In the genomic region with DNA sequence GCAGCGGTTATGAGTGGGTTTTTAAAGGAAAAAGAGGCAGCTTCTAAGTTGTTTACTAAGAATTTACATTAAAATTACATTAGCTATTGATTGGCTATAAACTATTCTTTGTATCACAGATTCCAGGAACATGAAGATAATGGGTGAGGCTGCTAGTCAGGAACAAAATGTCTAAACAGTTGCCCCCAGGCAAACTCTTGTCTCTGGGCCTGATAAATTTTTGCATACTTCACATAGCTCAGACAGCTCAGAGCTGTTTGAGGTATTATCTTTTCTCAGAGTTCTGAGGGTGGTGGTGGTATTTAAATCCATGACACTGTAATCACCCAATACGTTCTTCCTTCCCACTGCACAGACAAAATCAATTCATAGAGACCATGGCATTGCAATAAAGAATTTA, we compare ENCODE assay signal across 12 cellular contexts. TPM values are rescaled to one million over a fixed set of nuclear protein-coding genes. Genes with fewer than 3 reads are reported as not detected.
DNase-seq lines count a peak whose midpoint lies in the region; ATAC-seq, FAIRE-seq and TF ChIP-seq lines count a peak whose summit lies in the region.
"Had no signal": no experiment of that assay in that cellular context is flagged by ENCODE, and none has a peak within 500 bp of the region (broad histone marks: within the 10 kb centered on the region; RNA-seq: fewer than 3 reads in every experiment).

No MANE protein-coding gene starts in this region.

- H3K79me2 ChIP-seq in HepG2 (ENCODE audit: insufficient read depth, low read length) = peaks cover 47% of the 10 kb centered on the region

- in situ Hi-C loops in HepG2 (cut with HindIII; ENCODE audit: extremely low pct_ligation_motif_present, low pct_unique_long_range_greater_than_20kb) = no loop called here

- no peak for TF ChIP-seq RAD21 in HepG2 (CRISPR knock-in tag; IDR thresholded peaks at IDR 0.05)

- peak overlapping the region; percentile 83 for H3K4me2 ChIP-seq in HepG2 (ENCODE audit: low read depth, low read length)

- H3K4me3 ChIP-seq in HepG2 (replicated peaks in 1 of 3; ENCODE audit: insufficient read depth in 1 of 3, low read depth in 2 of 3, low read length in 3 of 3) (peak overlapping the region in 1 of 3 experiments; percentile 91; a peak in 1 of 6 replicates), right lobe of liver (no peak overlapping the region), SJCRH30 (peak overlapping the region; percentile 78), fibroblast of the aortic adventitia (ENCODE audit: low read depth, low read length) (no peak overlapping the region), suprapubic skin (no peak overlapping the region)

- H3K36me3 ChIP-seq in HepG2 (replicated peaks in 1 of 2; ENCODE audit: control insufficient read depth in 1 of 2, insufficient read depth in 2 of 2, low read length in 2 of 2) (no peaks in the 10 kb centered on the region; a peak in 2 of 5 replicates), right lobe of liver (no peaks in the 10 kb centered on the region), SJCRH30 (peaks cover 2% of the 10 kb centered on the region), suprapubic skin (no peaks in the 10 kb centered on the region)

- H3K9me3 ChIP-seq in HepG2 (ENCODE audit: low read length) (peaks cover 21% of the 10 kb centered on the region), right lobe of liver (no peaks in the 10 kb centered on the region), SJCRH30 (replicated peaks) (peaks cover 17% of the 10 kb centered on the region), suprapubic skin (peaks cover 3% of the 10 kb centered on the region)
- H3K9me3 ChIP-seq: ascending aorta had no signal

- H4K20me1 ChIP-seq in HepG2 (ENCODE audit: insufficient read depth, low read length) = no peaks in the 10 kb centered on the region

- TF ChIP-seq POLR2A in HepG2 (IDR thresholded peaks at IDR 0.05; ENCODE audit: insufficient read depth in 1 of 2, low read depth in 2 of 2, low read length in 2 of 2) (no peak), right lobe of liver (IDR thresholded peaks at IDR 0.05) (no peak), suprapubic skin (IDR thresholded peaks at IDR 0.05) (no peak)

- H3K4me1 ChIP-seq in HepG2 (ENCODE audit: insufficient read depth, low read length) = peaks cover 40% of the 10 kb centered on the region
- H3K4me1 ChIP-seq in right lobe of liver = peaks cover 0 to 23% (median 6%) of the 10 kb centered on the region in 4 donors
- H3K4me1 ChIP-seq in SJCRH30 = no peaks in the 10 kb centered on the region; the same call in 1 of the 2 replicates
- peaks cover 44% of the 10 kb centered on the region for H3K4me1 ChIP-seq in suprapubic skin

- intact Hi-C loops in HepG2 (cut with micrococcal nuclease; ENCODE audit: unreplicated experiment) (no loop called here), right lobe of liver (cut with DNase I) (no loop called here)

- POLR2A ChIA-PET in HepG2 (lab: Yijun Ruan, JAX) = interaction anchor here (1.1 to 7.6 kb wide), 4 partner anchors 15 to 55 kb away, joined by 4 to 88 read pairs (median 5); no protein-coding TSS in a partner anchor

- 0 out of 2 replicates have a peak overlapping the region, but pooled peaks have one; percentile 93 for H3K9ac ChIP-seq in HepG2 (ENCODE audit: insufficient read depth, low read depth, low read length)

- no peaks in the 10 kb centered on the region; a peak in 1 of 5 replicates for H3K27me3 ChIP-seq in HepG2 (ENCODE audit: control insufficient read depth in 1 of 2, insufficient read depth in 2 of 2, low read length in 2 of 2)
- H3K27me3 ChIP-seq in right lobe of liver = no peaks in the 10 kb centered on the region
- H3K27me3 ChIP-seq in SJCRH30 = no peaks in the 10 kb centered on the region
- H3K27me3 ChIP-seq in suprapubic skin = no peaks in the 10 kb centered on the region
- H3K27me3 ChIP-seq: ascending aorta, esophagus squamous epithelium had no signal

- WGBS in HepG2 (ENCODE audit: low lambda C conversion rate) = 86% methylated on average over 2 of the region's 2 CpGs
- WGBS in right lobe of liver (ENCODE audit: insufficient coverage, low coverage, low lambda C conversion rate, missing lambda C conversion rate) = 80% methylated on average over 2 of the region's 2 CpGs
- 62% methylated on average over 2 of the region's 2 CpGs for WGBS in suprapubic skin

- H3K27ac ChIP-seq in HepG2 (ENCODE audit: extremely low read length, insufficient read depth, low read length) (no peak overlapping the region), right lobe of liver (no peak overlapping the region), SJCRH30 (peak overlapping the region; percentile 94), suprapubic skin (peak overlapping the region; percentile 85)
- H3K27ac ChIP-seq: ascending aorta had no signal

- no peak overlapping the region for H2AFZ ChIP-seq in HepG2 (ENCODE audit: low read length)

- TF ChIP-seq EP300 in HepG2 (IDR thresholded peaks at IDR 0.05; ENCODE audit: low read depth in 2 of 2, low read length in 2 of 2) = no peak
- TF ChIP-seq EP300 in HepG2 (CRISPR knock-in tag; IDR thresholded peaks at IDR 0.05; ENCODE audit: borderline replicate concordance) = no peak
- no peak for TF ChIP-seq EP300 in suprapubic skin (IDR thresholded peaks at IDR 0.05)

- no peak for FAIRE-seq in HepG2 (lab: Jason Lieb, UNC)

- no peak for TF ChIP-seq CTCF in HepG2 (CRISPR knock-in tag; IDR thresholded peaks at IDR 0.05)
- no peak for TF ChIP-seq CTCF in right lobe of liver (IDR thresholded peaks at IDR 0.05)
- TF ChIP-seq CTCF in fibroblast of the aortic adventitia (IDR thresholded peaks at IDR 0.05; ENCODE audit: insufficient read depth, low read length) = no peak
- no peak for TF ChIP-seq CTCF in suprapubic skin (IDR thresholded peaks at IDR 0.05)

- no peak for ATAC-seq in HepG2
- no peak for ATAC-seq in right lobe of liver
- ATAC-seq: CD8-positive, alpha-beta T cell had no signal

- DNase-seq in HepG2 (ENCODE audit: low spot score) (no peak), right lobe of liver (no peak), SJCRH30 (peak in 1 of 2 experiments; percentile 19), fibroblast of the aortic adventitia (ENCODE audit: low read depth) (peak; percentile 41), suprapubic skin (ENCODE audit: low spot score in 2 of 2) (no peak), NCI-H748 (lab: John Stamatoyannopoulos, UW; ENCODE audit: unreplicated experiment) (no peak), NCI-H524 treated with DMSO at 0.1 percent for 48 hours (lab: John Stamatoyannopoulos, UW) (no peak), D341Med (ENCODE audit: low spot score) (no peak)
- DNase-seq: activated CD8-positive, alpha-beta memory T cell treated with anti-CD3 and anti-CD28 coated beads for 24 hours; CD8-positive, alpha-beta T cell; esophagus squamous epithelium had no signal

- CTCF ChIA-PET in HepG2 (lab: Yijun Ruan, JAX; ENCODE audit: low intra/inter-chr PET ratio, low total read pairs) = no interaction called here

- BruUV-seq in HepG2 (replicated peaks; lab: Mats Ljungman, UMichigan) = no TSS peak

TF ChIP-seq in HepG2, 621 proteins besides CTCF, POLR2A, EP300 and RAD21 (continues in another document):
- no peak for TF ChIP-seq ARID3A (IDR thresholded peaks at IDR 0.05; ENCODE audit: low read depth, low read length)
- no peak for TF ChIP-seq ZC3H4 (CRISPR knock-in tag; IDR thresholded peaks at IDR 0.05; ENCODE audit: borderline replicate concordance)
- no peak for TF ChIP-seq ZNF672 (CRISPR knock-in tag; IDR thresholded peaks at IDR 0.05)
- TF ChIP-seq PHB2 (IDR thresholded peaks at IDR 0.05; ENCODE audit: partially characterized antibody) = no peak

RNA-seq across cellular contexts. Expression of gene HACD2, which starts 2.1 kb away (rescaled TPM):
- total RNA-seq in HepG2 (2016; rRNA removed; fragmentation: Illumina TruSeq; extraction: Trizol) (36.0 and 47.0 TPM in 2 replicates), right lobe of liver (10 to 100 TPM; 23.0 to 39.8 (median 27.2) TPM), fibroblast of the aortic adventitia (ENCODE audit: low replicate concordance) (14.9 and 30.4 TPM in 2 replicates), suprapubic skin (10 to 100 TPM; 38.5 to 76.3 (median 52.6) TPM)
- 4.5 and 4.6 TPM in 2 replicates for total RNA-seq in HepG2 (2016; cell fraction: cytosol; rRNA removed; fragmentation: Illumina TruSeq; extraction: Trizol; ENCODE audit: low read depth)
- 37.8 and 46.8 TPM in 2 replicates for total RNA-seq in HepG2 (2016; cell fraction: insoluble cytoplasmic fraction; rRNA removed; fragmentation: Illumina TruSeq; extraction: Trizol)
- total RNA-seq in HepG2 (2016; cell fraction: membrane; rRNA removed; fragmentation: Illumina TruSeq; extraction: Trizol) = 18.0 and 20.6 TPM in 2 replicates
- total RNA-seq in HepG2 (2016; cell fraction: nucleus; rRNA removed; fragmentation: Illumina TruSeq; extraction: Trizol) = 59.2 and 72.7 TPM in 2 replicates
- 40.3 and 50.4 TPM in 2 replicates for polyA plus RNA-seq in HepG2 (2011; rRNA removed)
- 21.2 and 36.3 TPM in 2 replicates for polyA plus RNA-seq in HepG2 (2011; cell fraction: cytosol; rRNA removed)
- polyA plus RNA-seq in HepG2 (2011; cell fraction: nucleus; rRNA removed) = 10.3 and 13.9 TPM in 2 replicates
- polyA plus RNA-seq in HepG2 (2012) = 27.7 and 29.5 TPM in 2 replicates
- 2.4 and 2.8 TPM in 2 replicates for polyA plus RNA-seq in HepG2 (2016; cell fraction: cytosol; fragmentation: Illumina TruSeq; extraction: Trizol; ENCODE audit: low read depth)
- polyA plus RNA-seq in HepG2 (2016; cell fraction: insoluble cytoplasmic fraction; fragmentation: Illumina TruSeq; extraction: Trizol; ENCODE audit: low read depth) = 37.0 and 37.7 TPM in 2 replicates
- 8.1 and 8.5 TPM in 2 replicates for polyA plus RNA-seq in HepG2 (2016; cell fraction: membrane; fragmentation: Illumina TruSeq; extraction: Trizol; ENCODE audit: low read depth)
- polyA plus RNA-seq in HepG2 (2016; cell fraction: nucleus; fragmentation: Illumina TruSeq; extraction: Trizol; ENCODE audit: insufficient read depth, low read depth) = 89.7 and 91.1 TPM in 2 replicates
- polyA minus RNA-seq in HepG2 (2011; rRNA and poly(A)+ RNA removed; ENCODE audit: low replicate concordance) = 77.4 and 153 TPM in 2 replicates
- 34.3 and 34.9 TPM in 2 replicates for polyA minus RNA-seq in HepG2 (2011; cell fraction: cytosol; rRNA and poly(A)+ RNA removed)
- 29.0 and 33.9 TPM in 2 replicates for polyA minus RNA-seq in HepG2 (2011; cell fraction: nucleus; rRNA and poly(A)+ RNA removed)
- 34.2 and 37.0 TPM in 2 replicates for total RNA-seq in SJCRH30 (2014; rRNA removed; shearing (Covaris generic))

Comparison
In these comparisons a context has a peak if more than half of its experiments do, and no peak if none do; other contexts are left out.
1. H3K27ac ChIP-seq: peak in SJCRH30 (single experiment) and suprapubic skin (single experiment); none in HepG2 (single experiment) and right lobe of liver (0 of 3).